Comparison of ENCODE assay signal across 1 cellular context in the genomic region with DNA sequence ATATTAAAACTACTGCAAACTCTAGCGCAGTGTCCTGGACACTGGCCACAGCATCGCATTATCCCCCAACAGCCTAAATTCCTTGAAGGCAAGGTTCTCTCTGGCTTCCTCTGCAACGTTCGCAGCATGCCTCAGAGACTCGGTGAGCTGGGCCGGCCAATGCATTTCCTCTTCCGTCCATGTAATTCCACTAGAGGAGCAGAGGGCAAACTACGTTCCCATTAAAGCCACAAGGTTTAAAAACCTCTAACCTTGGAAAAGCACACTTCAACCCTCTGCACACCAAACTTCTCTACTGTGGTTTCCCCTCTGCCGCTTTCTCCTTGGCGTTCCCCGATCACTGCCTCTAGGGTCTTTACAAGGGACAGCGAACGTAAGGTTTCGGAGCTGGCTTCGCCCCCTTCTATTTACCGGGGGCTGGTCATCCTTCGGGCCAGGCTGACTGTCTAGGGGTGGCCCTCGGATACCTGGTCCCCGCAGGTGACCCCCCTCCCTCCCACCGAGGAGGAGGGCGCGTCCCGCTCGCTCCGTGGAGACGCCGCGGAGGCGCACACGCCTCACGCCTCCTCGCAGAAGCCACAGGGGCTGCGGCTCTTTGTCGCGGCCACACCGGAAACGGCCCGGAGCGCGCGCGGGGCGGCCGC.
TF ChIP-seq lines count a peak whose summit lies in the region.

No MANE protein-coding gene starts in this region.

TF ChIP-seq in HepG2, 621 proteins besides CTCF, POLR2A, EP300 and RAD21 (continued from another document and continues in another):
- TF ChIP-seq ZSCAN25 (CRISPR knock-in tag; IDR thresholded peaks at IDR 0.05): 0 out of 2 replicates have a peak, but pooled peaks have one; percentile 37
- no peak for TF ChIP-seq ZNF503 (CRISPR knock-in tag; IDR thresholded peaks at IDR 0.05)
- peak; percentile 81 for TF ChIP-seq ZFP90 (CRISPR knock-in tag; IDR thresholded peaks at IDR 0.05; ENCODE audit: borderline replicate concordance)
- no peak for TF ChIP-seq GTF2F1 (IDR thresholded peaks at IDR 0.05; ENCODE audit: low read length)
- TF ChIP-seq HDAC1 (CRISPR knock-in tag; IDR thresholded peaks at IDR 0.05): peak; percentile 65
- TF ChIP-seq HHEX (CRISPR knock-in tag; IDR thresholded peaks at IDR 0.05): no peak
- TF ChIP-seq SP140L (CRISPR knock-in tag; IDR thresholded peaks at IDR 0.05; ENCODE audit: borderline replicate concordance): 0 out of 2 replicates have a peak, but pooled peaks have one; percentile 74
- peak; percentile 64 for TF ChIP-seq DMAP1 (CRISPR knock-in tag; IDR thresholded peaks at IDR 0.05)
- peak; percentile 61; the same call in 1 of the 2 replicates for TF ChIP-seq ZSCAN20 (CRISPR knock-in tag; IDR thresholded peaks at IDR 0.05; ENCODE audit: borderline replicate concordance)
- TF ChIP-seq NFYC (CRISPR knock-in tag; IDR thresholded peaks at IDR 0.05): no peak
- TF ChIP-seq ZFP91 (CRISPR knock-in tag; IDR thresholded peaks at IDR 0.05; ENCODE audit: borderline replicate concordance): peak; percentile 44; the same call in 1 of the 2 replicates
- TF ChIP-seq ZNF382 (CRISPR knock-in tag; IDR thresholded peaks at IDR 0.05; ENCODE audit: borderline replicate concordance): no peak
- TF ChIP-seq ZNF451 (CRISPR knock-in tag; IDR thresholded peaks at IDR 0.05): peak; percentile 79
- TF ChIP-seq EHMT2 (IDR thresholded peaks at IDR 0.05; ENCODE audit: borderline replicate concordance, low read depth, low read length): no peak
- no peak for TF ChIP-seq ZNF337 (CRISPR knock-in tag; IDR thresholded peaks at IDR 0.05; ENCODE audit: borderline replicate concordance, low read depth)
- TF ChIP-seq ZNF550 (CRISPR knock-in tag; IDR thresholded peaks at IDR 0.05; ENCODE audit: borderline replicate concordance): no peak
- TF ChIP-seq KAT8 (CRISPR knock-in tag; IDR thresholded peaks at IDR 0.05): peak; percentile 75
- peak; percentile 41; the same call in 1 of the 2 replicates for TF ChIP-seq ZBED4 (CRISPR knock-in tag; IDR thresholded peaks at IDR 0.05; ENCODE audit: borderline replicate concordance)
- peak; percentile 78; the same call in 1 of the 2 replicates for TF ChIP-seq CSRNP1 (CRISPR knock-in tag; IDR thresholded peaks at IDR 0.05)
- peak; percentile 55; the same call in 1 of the 2 replicates for TF ChIP-seq ZNF614 (CRISPR knock-in tag; IDR thresholded peaks at IDR 0.05; ENCODE audit: borderline replicate concordance)
- TF ChIP-seq ZNF124 (CRISPR knock-in tag; IDR thresholded peaks at IDR 0.05): 0 out of 2 replicates have a peak, but pooled peaks have one; percentile 70
- 0 out of 2 replicates have a peak, but pooled peaks have one; percentile 10 for TF ChIP-seq HMG20B (CRISPR knock-in tag; conservative IDR thresholded peaks at IDR 0.05)
- TF ChIP-seq ZNF138 (CRISPR knock-in tag; IDR thresholded peaks at IDR 0.05; ENCODE audit: low read depth): 0 out of 2 replicates have a peak, but pooled peaks have one; percentile 56
- TF ChIP-seq MTF2 (CRISPR knock-in tag; IDR thresholded peaks at IDR 0.05; ENCODE audit: borderline replicate concordance): 0 out of 2 replicates have a peak, but pooled peaks have one; percentile 34
- TF ChIP-seq, protein P1, sequence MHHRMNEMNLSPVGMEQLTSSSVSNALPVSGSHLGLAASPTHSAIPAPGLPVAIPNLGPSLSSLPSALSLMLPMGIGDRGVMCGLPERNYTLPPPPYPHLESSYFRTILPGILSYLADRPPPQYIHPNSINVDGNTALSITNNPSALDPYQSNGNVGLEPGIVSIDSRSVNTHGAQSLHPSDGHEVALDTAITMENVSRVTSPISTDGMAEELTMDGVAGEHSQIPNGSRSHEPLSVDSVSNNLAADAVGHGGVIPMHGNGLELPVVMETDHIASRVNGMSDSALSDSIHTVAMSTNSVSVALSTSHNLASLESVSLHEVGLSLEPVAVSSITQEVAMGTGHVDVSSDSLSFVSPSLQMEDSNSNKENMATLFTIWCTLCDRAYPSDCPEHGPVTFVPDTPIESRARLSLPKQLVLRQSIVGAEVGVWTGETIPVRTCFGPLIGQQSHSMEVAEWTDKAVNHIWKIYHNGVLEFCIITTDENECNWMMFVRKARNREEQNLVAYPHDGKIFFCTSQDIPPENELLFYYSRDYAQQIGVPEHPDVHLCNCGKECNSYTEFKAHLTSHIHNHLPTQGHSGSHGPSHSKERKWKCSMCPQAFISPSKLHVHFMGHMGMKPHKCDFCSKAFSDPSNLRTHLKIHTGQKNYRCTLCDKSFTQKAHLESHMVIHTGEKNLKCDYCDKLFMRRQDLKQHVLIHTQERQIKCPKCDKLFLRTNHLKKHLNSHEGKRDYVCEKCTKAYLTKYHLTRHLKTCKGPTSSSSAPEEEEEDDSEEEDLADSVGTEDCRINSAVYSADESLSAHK (CRISPR knock-in tag; IDR thresholded peaks at IDR 0.05; ENCODE audit: borderline replicate concordance): 0 out of 2 replicates have a peak, but pooled peaks have one; percentile 38
- TF ChIP-seq MLXIP (CRISPR knock-in tag; IDR thresholded peaks at IDR 0.05; ENCODE audit: borderline replicate concordance): no peak
- TF ChIP-seq, protein P2, sequence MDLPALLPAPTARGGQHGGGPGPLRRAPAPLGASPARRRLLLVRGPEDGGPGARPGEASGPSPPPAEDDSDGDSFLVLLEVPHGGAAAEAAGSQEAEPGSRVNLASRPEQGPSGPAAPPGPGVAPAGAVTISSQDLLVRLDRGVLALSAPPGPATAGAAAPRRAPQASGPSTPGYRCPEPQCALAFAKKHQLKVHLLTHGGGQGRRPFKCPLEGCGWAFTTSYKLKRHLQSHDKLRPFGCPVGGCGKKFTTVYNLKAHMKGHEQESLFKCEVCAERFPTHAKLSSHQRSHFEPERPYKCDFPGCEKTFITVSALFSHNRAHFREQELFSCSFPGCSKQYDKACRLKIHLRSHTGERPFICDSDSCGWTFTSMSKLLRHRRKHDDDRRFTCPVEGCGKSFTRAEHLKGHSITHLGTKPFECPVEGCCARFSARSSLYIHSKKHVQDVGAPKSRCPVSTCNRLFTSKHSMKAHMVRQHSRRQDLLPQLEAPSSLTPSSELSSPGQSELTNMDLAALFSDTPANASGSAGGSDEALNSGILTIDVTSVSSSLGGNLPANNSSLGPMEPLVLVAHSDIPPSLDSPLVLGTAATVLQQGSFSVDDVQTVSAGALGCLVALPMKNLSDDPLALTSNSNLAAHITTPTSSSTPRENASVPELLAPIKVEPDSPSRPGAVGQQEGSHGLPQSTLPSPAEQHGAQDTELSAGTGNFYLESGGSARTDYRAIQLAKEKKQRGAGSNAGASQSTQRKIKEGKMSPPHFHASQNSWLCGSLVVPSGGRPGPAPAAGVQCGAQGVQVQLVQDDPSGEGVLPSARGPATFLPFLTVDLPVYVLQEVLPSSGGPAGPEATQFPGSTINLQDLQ (CRISPR knock-in tag; IDR thresholded peaks at IDR 0.05): no peak; the same call in 1 of the 2 replicates
- TF ChIP-seq RFXAP (CRISPR knock-in tag; IDR thresholded peaks at IDR 0.05; ENCODE audit: borderline replicate concordance): no peak
- 0 out of 2 replicates have a peak, but pooled peaks have one; percentile 33 for TF ChIP-seq GZF1 (CRISPR knock-in tag; IDR thresholded peaks at IDR 0.05)
- 0 out of 2 replicates have a peak, but pooled peaks have one; percentile 5 for TF ChIP-seq TOPORS (CRISPR knock-in tag; IDR thresholded peaks at IDR 0.05)
- 0 out of 2 replicates have a peak, but pooled peaks have one; percentile 7 for TF ChIP-seq CAMTA2 (CRISPR knock-in tag; IDR thresholded peaks at IDR 0.05; ENCODE audit: borderline replicate concordance)
- no peak for TF ChIP-seq NFYB (CRISPR knock-in tag; IDR thresholded peaks at IDR 0.05)
- TF ChIP-seq, protein P3, sequence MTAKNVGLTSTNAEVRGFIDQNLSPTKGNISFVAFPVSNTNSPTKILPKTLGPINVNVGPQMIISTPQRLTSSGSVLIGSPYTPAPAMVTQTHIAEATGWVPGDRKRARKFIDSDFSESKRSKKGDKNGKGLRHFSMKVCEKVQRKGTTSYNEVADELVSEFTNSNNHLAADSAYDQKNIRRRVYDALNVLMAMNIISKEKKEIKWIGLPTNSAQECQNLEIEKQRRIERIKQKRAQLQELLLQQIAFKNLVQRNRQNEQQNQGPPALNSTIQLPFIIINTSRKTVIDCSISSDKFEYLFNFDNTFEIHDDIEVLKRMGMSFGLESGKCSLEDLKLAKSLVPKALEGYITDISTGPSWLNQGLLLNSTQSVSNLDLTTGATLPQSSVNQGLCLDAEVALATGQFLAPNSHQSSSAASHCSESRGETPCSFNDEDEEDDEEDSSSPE (CRISPR knock-in tag; IDR thresholded peaks at IDR 0.05): peak; percentile 33; the same call in 1 of the 2 replicates
- TF ChIP-seq RBFOX2 (IDR thresholded peaks at IDR 0.05; ENCODE audit: low read depth, low read length): no peak; the same call in 1 of the 2 replicates
